8 cellular contexts compared by ENCODE assay signal in the genomic region with DNA sequence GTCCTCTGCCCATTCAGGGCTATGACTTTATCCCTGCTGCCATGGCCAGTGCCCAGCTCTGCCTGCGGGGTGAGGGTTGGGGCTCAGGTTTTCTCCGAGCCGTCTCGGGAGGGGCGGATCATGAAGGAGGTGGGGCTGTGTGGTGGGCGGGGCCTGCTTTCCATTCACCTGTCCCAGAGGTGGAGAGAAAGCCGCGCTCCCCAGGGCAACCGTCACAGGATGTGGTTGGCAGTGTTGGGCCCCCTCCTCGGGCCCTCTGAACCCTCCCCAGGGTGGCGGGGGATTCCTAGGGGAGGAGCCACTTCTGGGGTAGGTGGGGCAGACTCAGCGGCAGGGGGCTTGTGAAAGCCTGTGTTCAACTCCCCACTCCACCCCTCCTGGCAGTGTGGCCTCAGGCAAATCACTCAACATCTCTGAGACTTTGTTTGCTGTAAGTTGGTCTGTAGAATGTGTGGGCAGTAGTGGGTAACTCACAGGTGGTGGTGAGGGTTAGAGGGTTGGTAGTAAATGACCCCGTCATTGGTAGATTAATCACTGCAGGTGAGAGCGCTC.
A peak's percentile ranks its signal among the peaks of the same experiment; 100 is the strongest.
DNase-seq lines count a peak whose midpoint lies in the region; ATAC-seq and TF ChIP-seq lines count a peak whose summit lies in the region.

No MANE protein-coding gene starts in this region.

- no peak for TF ChIP-seq CTCF in GM06990 (IDR thresholded peaks at IDR 0.05; ENCODE audit: insufficient read depth, low read length, poor library complexity, severe bottlenecking)

- H3K27me3 ChIP-seq in GM06990 (replicated peaks; ENCODE audit: control insufficient read depth, insufficient read depth, low read length), result no peaks in the 10 kb centered on the region

- no peaks in the 10 kb centered on the region for H3K36me3 ChIP-seq in GM06990 (ENCODE audit: control insufficient read depth, insufficient read depth, low read length)

- DNase-seq in GM06990 (ENCODE audit: extremely low read depth, insufficient read length) (peak; percentile 39), NCI-H82 treated with DMSO at 0.1 percent for 48 hours (lab: John Stamatoyannopoulos, UW; ENCODE audit: unreplicated experiment) (no peak), superior temporal gyrus (ENCODE audit: extremely low spot score) (no peak)
- peak; percentile 91 for DNase-seq in effector CD4-positive, alpha-beta T cell
- DNase-seq in stimulated activated CD4-positive, alpha-beta T cell treated with anti-CD3 and anti-CD28 coated beads, Interleukin-15, amount 100 ng/mL, for 48 hours (ENCODE audit: low read depth in 2 of 2), result peak; percentile 80 to 81

- no peak overlapping the region for H3K4me3 ChIP-seq in GM06990 (replicated peaks; ENCODE audit: low read depth, low read length)

- ATAC-seq in activated CD4-positive, CD25-positive, alpha-beta regulatory T cell treated with anti-CD3 and anti-CD28 coated beads, Interleukin-2, amount 50 U/mL, for 24 hours, result peak; percentile 62
- ATAC-seq in GM19397 (IDR thresholded peaks at IDR 0.05; ENCODE audit: unreplicated experiment) (no peak), HG03521 (IDR thresholded peaks at IDR 0.05; ENCODE audit: unreplicated experiment) (no peak)

Comparison
In these comparisons a context has a peak if more than half of its experiments do, and no peak if none do; other contexts are left out.
1. DNase-seq: peak in GM06990 (single experiment), effector CD4-positive, alpha-beta T cell (single experiment) and stimulated activated CD4-positive, alpha-beta T cell treated with anti-CD3 and anti-CD28 coated beads, Interleukin-15, amount 100 ng/mL, for 48 hours (2 of 2); none in NCI-H82 treated with DMSO at 0.1 percent for 48 hours (single experiment) and superior temporal gyrus (single experiment).
2. ATAC-seq: peak in activated CD4-positive, CD25-positive, alpha-beta regulatory T cell treated with anti-CD3 and anti-CD28 coated beads, Interleukin-2, amount 50 U/mL, for 24 hours (2 of 2); none in GM19397 (single experiment) and HG03521 (single experiment).